In genomic region chrX:41559662-41560061, GRCh38 we compare ENCODE assay signal across 9 cellular contexts.
DNase-seq lines count a peak whose midpoint lies in the region; ATAC-seq, FAIRE-seq and TF ChIP-seq lines count a peak whose summit lies in the region.
"Had no signal": no experiment of that assay in that cellular context is flagged by ENCODE, and none has a peak within 500 bp of the region (broad histone marks: within the 10 kb centered on the region; RNA-seq: fewer than 3 reads in every experiment).

No MANE protein-coding gene starts in this region.

- no peaks in the 10 kb centered on the region for H3K36me3 Mint-ChIP-seq in activated naive CD8-positive, alpha-beta T cell treated with anti-CD3 and anti-CD28 coated beads for 36 hours

- ATAC-seq in Right ventricle myocardium inferior (no peak), HG02981 (IDR thresholded peaks at IDR 0.05; ENCODE audit: unreplicated experiment) (no peak)

- H3K4me3 ChIP-seq in cardiac muscle cell (no peak overlapping the region), vagina (no peak overlapping the region)

- H3K36me3 ChIP-seq in cardiac muscle cell, result peaks cover 4% of the 10 kb centered on the region
- no peaks in the 10 kb centered on the region for H3K36me3 ChIP-seq in vagina

- H3K27me3 ChIP-seq in cardiac muscle cell (no peaks in the 10 kb centered on the region), vagina (no peaks in the 10 kb centered on the region)

- DNase-seq in cardiac muscle cell (ENCODE audit: low read depth in 1 of 2, low spot score in 1 of 2), result peak in 1 of 2 donors; percentile 77
- no peak for DNase-seq in Right ventricle myocardium inferior (ENCODE audit: missing footprints)
- DNase-seq in activated naive CD8-positive, alpha-beta T cell treated with anti-CD3 and anti-CD28 coated beads for 36 hours, result peak; percentile 21
- peak; percentile 2 for DNase-seq in medulla oblongata (ENCODE audit: extremely low spot score)
- DNase-seq in urothelium cell line (ENCODE audit: low spot score), result peak; percentile 9
- no peak for DNase-seq in NCI-H2029 (lab: John Stamatoyannopoulos, UW)
- DNase-seq in vagina (ENCODE audit: extremely low spot score in 2 of 2), result no peak

- peak overlapping the region; percentile 88 for H3K27ac Mint-ChIP-seq in activated naive CD8-positive, alpha-beta T cell treated with anti-CD3 and anti-CD28 coated beads for 36 hours

- H3K27me3 Mint-ChIP-seq in activated naive CD8-positive, alpha-beta T cell treated with anti-CD3 and anti-CD28 coated beads for 36 hours, result no peaks in the 10 kb centered on the region

- FAIRE-seq in urothelium cell line (lab: Jason Lieb, UNC), result no peak
- FAIRE-seq: bronchial epithelial cell had no signal

- H3K4me1 ChIP-seq in cardiac muscle cell (ENCODE audit: low read depth) (peaks cover 10% of the 10 kb centered on the region), vagina (no peaks in the 10 kb centered on the region)

- TF ChIP-seq CTCF in cardiac muscle cell (IDR thresholded peaks at IDR 0.05; ENCODE audit: low read depth, low read length) (no peak), vagina (IDR thresholded peaks at IDR 0.05) (no peak)

- intact Hi-C loops in Right ventricle myocardium inferior (cut with DNase I) (loop anchor here (5.0 kb wide), 1 partner anchor 203 kb away; no protein-coding TSS in a partner anchor), vagina (cut with DNase I) (no loop called here)

- H3K9me3 Mint-ChIP-seq in activated naive CD8-positive, alpha-beta T cell treated with anti-CD3 and anti-CD28 coated beads for 36 hours, result no peaks in the 10 kb centered on the region

- H3K9me3 ChIP-seq in cardiac muscle cell (ENCODE audit: low read depth) (no peaks in the 10 kb centered on the region), vagina (no peaks in the 10 kb centered on the region)

- peaks cover 38% of the 10 kb centered on the region for H3K4me1 Mint-ChIP-seq in activated naive CD8-positive, alpha-beta T cell treated with anti-CD3 and anti-CD28 coated beads for 36 hours

- no peak for TF ChIP-seq POLR2A in vagina (IDR thresholded peaks at IDR 0.05)

- H3K27ac ChIP-seq in cardiac muscle cell, result peak overlapping the region; percentile 75
- H3K27ac ChIP-seq in vagina, result no peak overlapping the region

- peak overlapping the region; percentile 6 for H3K4me3 Mint-ChIP-seq in activated naive CD8-positive, alpha-beta T cell treated with anti-CD3 and anti-CD28 coated beads for 36 hours

Comparison
In these comparisons a context has a peak if more than half of its experiments do, and no peak if none do; other contexts are left out.
1. DNase-seq: peak in activated naive CD8-positive, alpha-beta T cell treated with anti-CD3 and anti-CD28 coated beads for 36 hours (single experiment), medulla oblongata (single experiment) and urothelium cell line (single experiment); none in Right ventricle myocardium inferior (single experiment), NCI-H2029 (single experiment) and vagina (0 of 2).